In genomic region chr6:168370310-168370991, GRCh38 we compare ENCODE assay signal across 8 cellular contexts. TPM values are rescaled to one million over a fixed set of nuclear protein-coding genes. Genes with fewer than 3 reads are reported as not detected.
DNase-seq lines count a peak whose midpoint lies in the region; ATAC-seq, FAIRE-seq and TF ChIP-seq lines count a peak whose summit lies in the region.

No MANE protein-coding gene starts in this region.

- H3K4me2 ChIP-seq in H9 (ENCODE audit: insufficient read depth, insufficient read length, low read length) (no peak overlapping the region), OCI-LY3 (ENCODE audit: low read length) (peak overlapping the region; percentile 24; the same call in 1 of the 2 replicates)

- no peak overlapping the region for H3K14ac ChIP-seq in H9 (ENCODE audit: insufficient read depth, low read length)

- H3K27ac ChIP-seq in CD4-positive, alpha-beta memory T cell (ENCODE audit: low read depth, low read length): no peak overlapping the region
- no peak overlapping the region for H3K27ac ChIP-seq in H9 (ENCODE audit: insufficient read length, low read depth, low read length)
- H3K27ac ChIP-seq in OCI-LY3 (ENCODE audit: low read length): no peak overlapping the region
- no peak overlapping the region for H3K27ac ChIP-seq in gastroesophageal sphincter

- TF ChIP-seq CTCF in H9 (conservative IDR thresholded peaks at IDR 0.05) (peak; percentile 93), OCI-LY3 (IDR thresholded peaks at IDR 0.05; ENCODE audit: low read depth, low read length) (peak; percentile 69), gastroesophageal sphincter (IDR thresholded peaks at IDR 0.05) (peak in 3 of 4 experiments; percentile 89 to 94 (median 94))

- no CpG with 5 or more reads among the region's 43 CpGs for WGBS in H9 (ENCODE audit: extremely low coverage, insufficient read length, low lambda C conversion rate)
- 0 to 80% methylated on average over 1 to 5 of the region's 43 CpGs for WGBS in gastroesophageal sphincter (ENCODE audit: low coverage in 1 of 2), 2 donors

- H3K4me1 ChIP-seq in CD4-positive, alpha-beta memory T cell (ENCODE audit: insufficient read depth, low read length): no peaks in the 10 kb centered on the region
- no peaks in the 10 kb centered on the region for H3K4me1 ChIP-seq in H9 (ENCODE audit: insufficient read depth, low read length)
- no peaks in the 10 kb centered on the region for H3K4me1 ChIP-seq in OCI-LY3 (ENCODE audit: low read length)
- peaks cover 0 to 32% (median 0%) of the 10 kb centered on the region in 3 donors for H3K4me1 ChIP-seq in gastroesophageal sphincter

- H2BK15ac ChIP-seq in H9 (ENCODE audit: low read depth, low read length): no peak overlapping the region

- no peak overlapping the region for H3K27ac Mint-ChIP-seq in CD4-positive, alpha-beta memory T cell
- H3K27ac Mint-ChIP-seq in H9: no peak overlapping the region
- no peak overlapping the region for H3K27ac Mint-ChIP-seq in activated T-cell treated with anti-CD3 and anti-CD28 coated beads, Interleukin-2, amount 50 U/mL, for 72 hours

- peaks cover 1 to 2% of the 10 kb centered on the region in 2 donors for H3K27me3 Mint-ChIP-seq in CD4-positive, alpha-beta memory T cell
- peaks cover 12% of the 10 kb centered on the region for H3K27me3 Mint-ChIP-seq in H9 (ENCODE audit: low read depth)
- peaks cover 7% of the 10 kb centered on the region for H3K27me3 Mint-ChIP-seq in activated T-cell treated with anti-CD3 and anti-CD28 coated beads, Interleukin-2, amount 50 U/mL, for 72 hours (ENCODE audit: low read depth)

- no peak overlapping the region for H4K8ac ChIP-seq in H9 (replicated peaks; ENCODE audit: insufficient read length, low read depth, low read length)

- no peaks in the 10 kb centered on the region for H3K9me3 ChIP-seq in CD4-positive, alpha-beta memory T cell (ENCODE audit: control insufficient read depth in 1 of 2, low read length in 2 of 2)
- no peaks in the 10 kb centered on the region for H3K9me3 ChIP-seq in H9 (ENCODE audit: control insufficient read depth, low read depth, low read length)
- H3K9me3 ChIP-seq in OCI-LY3 (ENCODE audit: insufficient read depth, low read length): no peaks in the 10 kb centered on the region
- H3K9me3 ChIP-seq in gastroesophageal sphincter: no peaks in the 10 kb centered on the region

- no peaks in the 10 kb centered on the region for H3K36me3 ChIP-seq in CD4-positive, alpha-beta memory T cell (ENCODE audit: insufficient read depth, low read length)
- H3K36me3 ChIP-seq in OCI-LY3 (replicated peaks; ENCODE audit: low read depth, low read length) (no peaks in the 10 kb centered on the region), gastroesophageal sphincter (no peaks in the 10 kb centered on the region)

- H3K4me3 ChIP-seq in CD4-positive, alpha-beta memory T cell (ENCODE audit: low read length in 2 of 2): no peak overlapping the region
- H3K4me3 ChIP-seq in OCI-LY3 (ENCODE audit: low read length) (no peak overlapping the region), gastroesophageal sphincter (no peak overlapping the region)

- no peak for FAIRE-seq in urothelium cell line (lab: Jason Lieb, UNC)

- H3K79me1 ChIP-seq in H9 (ENCODE audit: insufficient read depth, low read depth, low read length, poor library complexity, severe bottlenecking): no peaks in the 10 kb centered on the region

- no peak overlapping the region for H3K4me3 Mint-ChIP-seq in CD4-positive, alpha-beta memory T cell
- no peak overlapping the region for H3K4me3 Mint-ChIP-seq in H9
- H3K4me3 Mint-ChIP-seq in activated T-cell treated with anti-CD3 and anti-CD28 coated beads, Interleukin-2, amount 50 U/mL, for 72 hours: no peak overlapping the region

- POLR2A ChIA-PET in CD4-positive, alpha-beta memory T cell (lab: Charles Lee; ENCODE audit: partially characterized antibody): no interaction called here

- no peak overlapping the region for H2AFZ ChIP-seq in H9 (ENCODE audit: low read length)
- no peak overlapping the region for H2AFZ ChIP-seq in OCI-LY3 (ENCODE audit: low read depth, low read length)

- H2BK20ac ChIP-seq in H9 (ENCODE audit: low read depth, low read length, poor library complexity, severe bottlenecking): no peak overlapping the region

- no peaks in the 10 kb centered on the region for H3K27me3 ChIP-seq in CD4-positive, alpha-beta memory T cell (ENCODE audit: insufficient read depth, low read length)
- no peaks in the 10 kb centered on the region for H3K27me3 ChIP-seq in H9 (ENCODE audit: insufficient read depth, low read length)
- H3K27me3 ChIP-seq in OCI-LY3 (ENCODE audit: low read depth, low read length): no peaks in the 10 kb centered on the region
- no peaks in the 10 kb centered on the region for H3K27me3 ChIP-seq in gastroesophageal sphincter

- no peak overlapping the region for H2AK5ac ChIP-seq in H9 (ENCODE audit: insufficient read length, low read length)

- no peaks in the 10 kb centered on the region for H3K36me3 Mint-ChIP-seq in CD4-positive, alpha-beta memory T cell
- no peaks in the 10 kb centered on the region; a peak in 1 of 7 replicates for H3K36me3 Mint-ChIP-seq in H9 (ENCODE audit: insufficient read depth in 1 of 3, low read depth in 3 of 3)
- no peaks in the 10 kb centered on the region for H3K36me3 Mint-ChIP-seq in activated T-cell treated with anti-CD3 and anti-CD28 coated beads, Interleukin-2, amount 50 U/mL, for 72 hours (ENCODE audit: insufficient read depth in 2 of 2)

- H4K20me1 ChIP-seq in H9 (ENCODE audit: control insufficient read depth, insufficient read depth, insufficient read length) (no peaks in the 10 kb centered on the region), OCI-LY3 (ENCODE audit: insufficient read depth, low read length) (no peaks in the 10 kb centered on the region)

- no peak overlapping the region for H4K91ac ChIP-seq in H9 (ENCODE audit: insufficient read length, low read depth, low read length)

- no peak overlapping the region for H3T11ph ChIP-seq in H9 (ENCODE audit: low read length)

- H2BK5ac ChIP-seq in H9 (ENCODE audit: insufficient read length, low read length): no peak overlapping the region

- H3K56ac ChIP-seq in H9 (ENCODE audit: insufficient read length, low read depth, low read length): no peak overlapping the region

- H3K23me2 ChIP-seq in H9 (ENCODE audit: insufficient read length, low read depth, low read length, poor library complexity, severe bottlenecking): no peaks in the 10 kb centered on the region

- H3K9ac ChIP-seq in H9 (ENCODE audit: extremely low read depth, insufficient read length, low read length) (no peak overlapping the region), OCI-LY3 (ENCODE audit: low read length) (no peak overlapping the region)

- no peak overlapping the region for H3K4ac ChIP-seq in H9 (ENCODE audit: low read depth, low read length)

- peak; percentile 70 to 82 for ATAC-seq in activated T-cell treated with anti-CD3 and anti-CD28 coated beads, Interleukin-2, amount 50 U/mL, for 72 hours (replicated peaks in 1 of 2)
- ATAC-seq in gastroesophageal sphincter: peak; percentile 75

- H4K5ac ChIP-seq in H9 (ENCODE audit: insufficient read length, low read depth, low read length): no peak overlapping the region

- intact Hi-C loops in CD4-positive, alpha-beta memory T cell (cut with micrococcal nuclease): no loop called here
- intact Hi-C loops in posterior vena cava (cut with DNase I): loop anchor here in 1 of 2 donors (10.0 kb wide), 1 partner anchor 154 kb away; no protein-coding TSS in a partner anchor

- CTCF ChIA-PET in CD4-positive, alpha-beta memory T cell (lab: Charles Lee; ENCODE audit: partially characterized antibody): interaction anchor here (0.9 to 1.8 kb wide), 12 partner anchors 9 to 527 kb away, joined by 3 to 6 read pairs (median 3); no protein-coding TSS in a partner anchor

- H2BK120ac ChIP-seq in H9 (ENCODE audit: low read depth, low read length, poor library complexity, severe bottlenecking): no peak overlapping the region

- H3K18ac ChIP-seq in H9 (ENCODE audit: insufficient read length, low read depth, low read length): no peak overlapping the region

- peak; percentile 22 to 54 (median 47) for DNase-seq in CD4-positive, alpha-beta memory T cell
- peak; percentile 85 for DNase-seq in H9
- DNase-seq in activated T-cell treated with anti-CD3 and anti-CD28 coated beads, Interleukin-2, amount 50 U/mL, for 72 hours: peak; percentile 59 to 78
- DNase-seq in posterior vena cava (ENCODE audit: low spot score): peak; percentile 92
- peak; percentile 85 for DNase-seq in urothelium cell line (ENCODE audit: low spot score)
- DNase-seq in OCI-M2 (lab: John Stamatoyannopoulos, UW; ENCODE audit: unreplicated experiment): no peak

- TF ChIP-seq EP300 in gastroesophageal sphincter (IDR thresholded peaks at IDR 0.05): no peak

- H2BK12ac ChIP-seq in H9 (ENCODE audit: insufficient read length, low read depth, low read length): no peak overlapping the region

- H3K4me1 Mint-ChIP-seq in CD4-positive, alpha-beta memory T cell: peaks cover 2 to 5% (median 4%) of the 10 kb centered on the region in 4 donors
- H3K4me1 Mint-ChIP-seq in H9: peaks cover 10 to 25% of the 10 kb centered on the region in 2 experiments
- H3K4me1 Mint-ChIP-seq in activated T-cell treated with anti-CD3 and anti-CD28 coated beads, Interleukin-2, amount 50 U/mL, for 72 hours (ENCODE audit: low read depth): no peaks in the 10 kb centered on the region

- H3K79me2 ChIP-seq in H9 (ENCODE audit: insufficient read depth, low read length): no peaks in the 10 kb centered on the region
- H3K79me2 ChIP-seq in OCI-LY3 (ENCODE audit: low read length): no peaks in the 10 kb centered on the region

- peaks cover 0 to 3% (median 0%) of the 10 kb centered on the region in 8 donors for H3K9me3 Mint-ChIP-seq in CD4-positive, alpha-beta memory T cell
- H3K9me3 Mint-ChIP-seq in H9: peaks cover 3% of the 10 kb centered on the region in 2 experiments; a peak in 3 of 5 replicates
- H3K9me3 Mint-ChIP-seq in activated T-cell treated with anti-CD3 and anti-CD28 coated beads, Interleukin-2, amount 50 U/mL, for 72 hours: no peaks in the 10 kb centered on the region

- H3K23ac ChIP-seq in H9 (ENCODE audit: insufficient read length, low read depth, low read length): no peak overlapping the region

- no peak for TF ChIP-seq POLR2A in gastroesophageal sphincter (IDR thresholded peaks at IDR 0.05)

RNA-seq across cellular contexts. Expression of gene DACT2, which starts 50.9 kb away (rescaled TPM):
- not detected for total RNA-seq in CD4-positive, alpha-beta memory T cell
- polyA plus RNA-seq in CD4-positive, alpha-beta memory T cell: not detected
- total RNA-seq in H9 (2021) (1.6 and 1.8 TPM in 2 replicates), gastroesophageal sphincter (1 to 10 TPM in 2 of 4 donors, under 1 TPM in 2; 0.54 to 4.3 (median 1.5) TPM), posterior vena cava (1 to 10 TPM in 1 of 2 donors, under 1 TPM in 1; 0.24 to 1.7 TPM)
- total RNA-seq in activated T-cell treated with anti-CD3 and anti-CD28 coated beads, Interleukin-2, amount 50 U/mL, for 72 hours: 1 to 10 TPM in 1 of 2 donors, under 1 TPM in 1; 0.14 to 1.3 TPM
